In the genomic region with DNA sequence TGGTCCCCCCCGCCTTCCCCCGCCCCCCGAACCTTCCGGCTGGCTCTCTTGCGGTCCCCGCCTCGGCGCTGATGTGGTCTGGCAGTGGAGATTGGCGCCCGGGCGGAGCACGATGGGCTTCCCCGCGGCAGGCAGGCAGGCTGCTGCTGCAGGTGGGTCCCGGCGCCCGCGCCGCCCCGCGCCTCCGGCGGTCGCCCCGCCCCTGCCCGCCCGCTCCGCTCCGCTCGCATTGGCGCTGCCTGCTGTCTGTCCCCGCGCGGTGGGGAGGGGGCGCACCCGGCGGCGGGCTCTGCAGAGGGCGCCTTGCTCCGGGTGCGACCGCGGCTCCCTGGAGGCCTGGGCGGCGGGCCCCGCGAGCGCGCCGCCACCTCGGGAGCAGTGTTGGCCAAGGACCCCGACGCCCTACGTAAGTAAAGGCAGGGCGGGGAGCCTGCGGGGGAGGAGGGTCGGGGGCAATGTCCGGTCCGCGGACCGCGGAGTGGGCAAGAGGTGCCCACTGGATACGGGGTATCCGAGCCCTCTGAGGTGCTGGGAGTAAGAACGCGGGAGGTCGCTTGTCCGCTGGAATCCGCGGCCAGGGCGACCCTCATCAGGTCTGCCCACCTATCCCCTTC, we compare ENCODE assay signal across 9 cellular contexts. TPM values are rescaled to one million over a fixed set of nuclear protein-coding genes. Genes with fewer than 3 reads are reported as not detected.
DNase-seq lines count a peak whose midpoint lies in the region; ATAC-seq, FAIRE-seq and TF ChIP-seq lines count a peak whose summit lies in the region.
"Had no signal": no experiment of that assay in that cellular context is flagged by ENCODE, and none has a peak within 500 bp of the region (broad histone marks: within the 10 kb centered on the region; RNA-seq: fewer than 3 reads in every experiment).

A gene with protein sequence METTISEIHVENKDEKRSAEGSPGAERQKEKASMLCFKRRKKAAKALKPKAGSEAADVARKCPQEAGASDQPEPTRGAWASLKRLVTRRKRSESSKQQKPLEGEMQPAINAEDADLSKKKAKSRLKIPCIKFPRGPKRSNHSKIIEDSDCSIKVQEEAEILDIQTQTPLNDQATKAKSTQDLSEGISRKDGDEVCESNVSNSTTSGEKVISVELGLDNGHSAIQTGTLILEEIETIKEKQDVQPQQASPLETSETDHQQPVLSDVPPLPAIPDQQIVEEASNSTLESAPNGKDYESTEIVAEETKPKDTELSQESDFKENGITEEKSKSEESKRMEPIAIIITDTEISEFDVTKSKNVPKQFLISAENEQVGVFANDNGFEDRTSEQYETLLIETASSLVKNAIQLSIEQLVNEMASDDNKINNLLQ (plus strand): TSS at position 292 of the 614 bp plus-strand sequence. CDS start 2,896 bp downstream, outside the sequence.

- peak within 1 kb of the TSS; percentile 79 for H3K4me3 Mint-ChIP-seq in activated CD8-positive, alpha-beta memory T cell treated with anti-CD3 and anti-CD28 coated beads, Interleukin-2, amount 10 ng/mL, durations not matched to agents 7 days and 5 days

- no peaks in the 10 kb centered on the region for H3K27me3 Mint-ChIP-seq in activated CD8-positive, alpha-beta memory T cell treated with anti-CD3 and anti-CD28 coated beads, Interleukin-2, amount 10 ng/mL, durations not matched to agents 7 days and 5 days

- H3K79me2 ChIP-seq in endothelial cell of umbilical vein (ENCODE audit: control insufficient read depth, insufficient read depth, low read length): no peaks in the 10 kb centered on the region

- peaks cover 12% of the 10 kb centered on the region for H3K36me3 Mint-ChIP-seq in activated CD8-positive, alpha-beta memory T cell treated with anti-CD3 and anti-CD28 coated beads, Interleukin-2, amount 10 ng/mL, durations not matched to agents 7 days and 5 days

- ATAC-seq in HG02884 (IDR thresholded peaks at IDR 0.05; ENCODE audit: unreplicated experiment): peak; percentile 44
- peak; percentile 91 for ATAC-seq in activated CD8-positive, alpha-beta memory T cell treated with anti-CD3 and anti-CD28 coated beads, Interleukin-2, amount 10 ng/mL, durations not matched to agents 7 days and 5 days

- H3K4me1 ChIP-seq in endothelial cell of umbilical vein (ENCODE audit: control insufficient read depth, extremely low read depth, insufficient read depth, low read length): peaks cover 14% of the 10 kb centered on the region
- H3K4me1 ChIP-seq in muscle layer of duodenum (ENCODE audit: control insufficient read depth in 1 of 2, insufficient read depth in 2 of 2, low read length in 2 of 2): peaks cover 0 to 14% of the 10 kb centered on the region in 2 donors

- H3K9me1 ChIP-seq in endothelial cell of umbilical vein (replicated peaks; ENCODE audit: control insufficient read depth, extremely low read depth, insufficient read depth, low read length): no peaks in the 10 kb centered on the region

- no peaks in the 10 kb centered on the region for H4K20me1 ChIP-seq in endothelial cell of umbilical vein (replicated peaks; ENCODE audit: control insufficient read depth, extremely low read depth, insufficient read depth, low read length)

- POLR2A ChIA-PET in endothelial cell of umbilical vein (lab: Charles Lee): no interaction called here

- peak within 1 kb of the TSS; percentile 80 for H2AFZ ChIP-seq in endothelial cell of umbilical vein (ENCODE audit: low read depth, low read length)

- FAIRE-seq in endothelial cell of umbilical vein (lab: Jason Lieb, UNC): no peak
- FAIRE-seq: A204.1 had no signal

- dilution Hi-C loops in endothelial cell of umbilical vein (cut with MboI; ENCODE audit: extremely low pct_ligation_motif_present, low sequenced_read_pairs): no loop called here

- H3K9me3 ChIP-seq in endothelial cell of umbilical vein (replicated peaks; ENCODE audit: control insufficient read depth, insufficient read depth, low read length) (no peaks in the 10 kb centered on the region), muscle layer of duodenum (ENCODE audit: control insufficient read depth in 1 of 2, low read length in 2 of 2) (no peaks in the 10 kb centered on the region)

- H3K27ac ChIP-seq in endothelial cell of umbilical vein (ENCODE audit: insufficient read depth, low read depth, low read length) (no peak within 1 kb of the TSS), muscle layer of duodenum (ENCODE audit: low read length) (no peak within 1 kb of the TSS)

- TF ChIP-seq CTCF in endothelial cell of umbilical vein (IDR thresholded peaks at IDR 0.05; ENCODE audit: extremely low read depth in 1 of 2, insufficient read depth in 1 of 2, low read depth in 1 of 2, low read length in 2 of 2): no peak

- CTCF ChIA-PET in activated CD8-positive, alpha-beta memory T cell treated with anti-CD3 and anti-CD28 coated beads, Interleukin-2, amount 10 ng/mL, durations not matched to agents 7 days and 5 days (lab: Charles Lee): interaction anchor here (0.9 to 4.8 kb wide), 11 partner anchors 10 to 121 kb away, joined by 3 to 23 read pairs (median 6); a partner anchor contains a TSS
- CTCF ChIA-PET in endothelial cell of umbilical vein (lab: Charles Lee): interaction anchor here (0.7 to 4.0 kb wide), 14 partner anchors 10 to 171 kb away, joined by 3 to 32 read pairs (median 7); a partner anchor contains a TSS

- no TSS peak for BruUV-seq in endothelial cell of umbilical vein (replicated peaks; lab: Mats Ljungman, UMichigan)

- peak within 1 kb of the TSS; percentile 51 for H3K9ac ChIP-seq in endothelial cell of umbilical vein (replicated peaks; ENCODE audit: extremely low read depth, insufficient read depth, low read length)

- no peaks in the 10 kb centered on the region for H3K9me3 Mint-ChIP-seq in activated CD8-positive, alpha-beta memory T cell treated with anti-CD3 and anti-CD28 coated beads, Interleukin-2, amount 10 ng/mL, durations not matched to agents 7 days and 5 days (ENCODE audit: low read depth)

- peak within 1 kb of the TSS; percentile 80 for H3K27ac Mint-ChIP-seq in activated CD8-positive, alpha-beta memory T cell treated with anti-CD3 and anti-CD28 coated beads, Interleukin-2, amount 10 ng/mL, durations not matched to agents 7 days and 5 days

- peaks cover 40% of the 10 kb centered on the region for H3K4me1 Mint-ChIP-seq in activated CD8-positive, alpha-beta memory T cell treated with anti-CD3 and anti-CD28 coated beads, Interleukin-2, amount 10 ng/mL, durations not matched to agents 7 days and 5 days

- intact Hi-C loops in endothelial cell of umbilical vein (cut with micrococcal nuclease): no loop called here

- H3K36me3 ChIP-seq in endothelial cell of umbilical vein (ENCODE audit: control insufficient read depth in 2 of 2, extremely low read depth in 1 of 2, insufficient read depth in 2 of 2, low read length in 2 of 2): no peaks in the 10 kb centered on the region
- H3K36me3 ChIP-seq in muscle layer of duodenum (ENCODE audit: control insufficient read depth in 1 of 2, insufficient read depth in 2 of 2, low read length in 2 of 2): no peaks in the 10 kb centered on the region

- peak within 1 kb of the TSS; percentile 97 for H3K4me2 ChIP-seq in endothelial cell of umbilical vein (ENCODE audit: insufficient read depth, low read length)

- no peak for TF ChIP-seq POLR2A in endothelial cell of umbilical vein (IDR thresholded peaks at IDR 0.05; ENCODE audit: low read depth, low read length)

- H3K4me3 ChIP-seq in endothelial cell of umbilical vein (replicated peaks in 1 of 3; ENCODE audit: insufficient read depth in 1 of 3, low read depth in 1 of 3, low read length in 3 of 3) (peak within 1 kb of the TSS; percentile 70 to 79 (median 76)), muscle layer of duodenum (ENCODE audit: low read depth in 1 of 2, low read length in 2 of 2) (peak within 1 kb of the TSS; percentile 67 to 96)

- H3K27me3 ChIP-seq in endothelial cell of umbilical vein (ENCODE audit: control insufficient read depth in 2 of 2, insufficient read depth in 2 of 2, low read length in 2 of 2) (no peaks in the 10 kb centered on the region), muscle layer of duodenum (ENCODE audit: low read depth, low read length) (no peaks in the 10 kb centered on the region)

- DNase-seq in DMS 273 (lab: John Stamatoyannopoulos, UW; ENCODE audit: unreplicated experiment) (peak; percentile 85), DMS 273 treated with DMSO at 0.1 percent for 48 hours (lab: John Stamatoyannopoulos, UW) (no peak), NCI-H510A treated with DMSO at 0.1 percent for 48 hours (lab: John Stamatoyannopoulos, UW) (peak; percentile 83), endothelial cell of umbilical vein (ENCODE audit: low read depth, low spot score) (peak; percentile 63)
- peak; percentile 71 for DNase-seq in activated CD8-positive, alpha-beta memory T cell treated with anti-CD3 and anti-CD28 coated beads, Interleukin-2, amount 10 ng/mL, durations not matched to agents 7 days and 5 days
- peak; percentile 25 to 32 for DNase-seq in stimulated activated CD8-positive, alpha-beta memory T cell treated with anti-CD3 and anti-CD28 coated beads, Interleukin-7, amount 100 ng/mL, for 1 hour (ENCODE audit: low read depth in 2 of 2)

TF ChIP-seq in endothelial cell of umbilical vein, 7 proteins besides CTCF, POLR2A, EP300 and RAD21 (continues in another document):
- TF ChIP-seq FOS (IDR thresholded peaks at IDR 0.05; ENCODE audit: borderline replicate concordance, insufficient read depth, low read length) (no peak), JUN (IDR thresholded peaks at IDR 0.05; ENCODE audit: borderline replicate concordance, insufficient read depth, insufficient read length, low read depth) (no peak), EZH2 (IDR thresholded peaks at IDR 0.05; ENCODE audit: borderline replicate concordance, low read depth, low read length, severe bottlenecking) (no peak), GATA2 (IDR thresholded peaks at IDR 0.05; ENCODE audit: insufficient read depth, insufficient read length, low read depth, low read length) (no peak), POLR2AphosphoS5 (IDR thresholded peaks at IDR 0.05; ENCODE audit: insufficient read depth, low read depth, low read length) (peak; percentile 17)
- TF ChIP-seq, protein P1, sequence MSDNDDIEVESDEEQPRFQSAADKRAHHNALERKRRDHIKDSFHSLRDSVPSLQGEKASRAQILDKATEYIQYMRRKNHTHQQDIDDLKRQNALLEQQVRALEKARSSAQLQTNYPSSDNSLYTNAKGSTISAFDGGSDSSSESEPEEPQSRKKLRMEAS (IDR thresholded peaks at IDR 0.05; ENCODE audit: insufficient read depth, insufficient read length): no peak

RNA-seq across cellular contexts. Expression of the gene that starts here (rescaled TPM):
- 10 to 100 TPM in 1 of 2 experiments, 1 to 10 TPM in 1; 8.8 to 23.2 TPM for total RNA-seq in activated CD8-positive, alpha-beta memory T cell treated with anti-CD3 and anti-CD28 coated beads, Interleukin-2, amount 10 ng/mL, durations not matched to agents 7 days and 5 days
- 0.75 and 1.1 TPM in 2 replicates for total RNA-seq in endothelial cell of umbilical vein
- polyA plus RNA-seq in endothelial cell of umbilical vein: 0.06 and 0.10 TPM in 2 replicates
- 0.19 and 0.20 TPM in 2 replicates for polyA plus RNA-seq in endothelial cell of umbilical vein (2011; cell fraction: cytosol; rRNA removed)
- 0.18 and 0.34 TPM in 2 replicates for polyA plus RNA-seq in endothelial cell of umbilical vein (2011; cell fraction: nucleus; rRNA removed)
- 0.11 and 0.31 TPM in 2 replicates for polyA plus RNA-seq in endothelial cell of umbilical vein (2012)
- polyA minus RNA-seq in endothelial cell of umbilical vein: 0.15 and 0.19 TPM in 2 replicates
- not detected for polyA minus RNA-seq in endothelial cell of umbilical vein (2011; cell fraction: cytosol; rRNA and poly(A)+ RNA removed)
- 0.34 and 0.53 TPM in 2 replicates for polyA minus RNA-seq in endothelial cell of umbilical vein (2011; cell fraction: nucleus; rRNA and poly(A)+ RNA removed)
